Comparison of ENCODE assay signal across 33 cellular contexts in genomic region chr10:37872955-37873354, GRCh38.
"Had no signal": no experiment of that assay in that cellular context is flagged by ENCODE, and none has a peak within 500 bp of the region (broad histone marks: within the 10 kb centered on the region; RNA-seq: fewer than 3 reads in every experiment).

No MANE protein-coding gene starts in this region.

- H3K27me3 ChIP-seq: adrenal gland, ascending aorta, body of pancreas, brain microvascular endothelial cell, breast epithelium, cardiac muscle cell had no signal

- H3K27ac ChIP-seq: adrenal gland, ascending aorta, body of pancreas, brain microvascular endothelial cell, breast epithelium, cardiac muscle cell had no signal

- H3K4me1 ChIP-seq: adrenal gland, ascending aorta, body of pancreas, breast epithelium had no signal

- FAIRE-seq: astrocyte, bronchial epithelial cell had no signal

- H3K36me3 ChIP-seq: adrenal gland, ascending aorta, brain microvascular endothelial cell, breast epithelium, cardiac muscle cell had no signal

- H3K9me3 ChIP-seq: adrenal gland, ascending aorta, body of pancreas, breast epithelium had no signal

- H3K4me3 ChIP-seq: adrenal gland, ascending aorta, body of pancreas, breast epithelium, cardiac muscle cell had no signal

- DNase-seq: activated effector memory CD4-positive, alpha-beta T cell treated with anti-CD3 and anti-CD28 coated beads, Interleukin-2, amount 50 U/mL, for 16 hours; activated effector memory CD4-positive, alpha-beta T cell treated with Interleukin-2 at 50 U/mL for 16 hours; activated gamma-delta T cell; activated gamma-delta T cell treated with Interleukin-2 at 50 U/mL for 16 hours; activated naive CD4-positive, alpha-beta T cell; activated naive CD4-positive, alpha-beta T cell treated with anti-CD3 and anti-CD28 coated beads for 36 hours; activated naive CD4-positive, alpha-beta T cell treated with anti-CD3 and anti-CD28 coated beads, Interleukin-2, amount 10 ng/mL, durations not matched to agents 7 days and 5 days; activated naive CD4-positive, alpha-beta T cell treated with anti-CD3 and anti-CD28 coated beads, Interleukin-2, amount 50 U/mL, for 16 hours; activated naive CD4-positive, alpha-beta T cell treated with Interleukin-2 at 50 U/mL for 16 hours; activated naive CD8-positive, alpha-beta T cell treated with anti-CD3 and anti-CD28 coated beads for 36 hours; activated naive CD8-positive, alpha-beta T cell treated with anti-CD3 and anti-CD28 coated beads, Interleukin-2, amount 10 ng/mL, durations not matched to agents 7 days and 5 days; activated naive CD8-positive, alpha-beta T cell treated with anti-CD3 and anti-CD28 coated beads, Interleukin-2, amount 50 U/mL, for 24 hours; activated T-cell treated with anti-CD3 and anti-CD28 coated beads, Interleukin-2, amount 50 U/mL, for 24 hours; activated T-cell treated with anti-CD3 and anti-CD28 coated beads, Interleukin-2, amount 50 U/mL, for 4 hours; activated T-cell treated with anti-CD3 and anti-CD28 coated beads, Interleukin-2, amount 50 U/mL, for 48 hours; activated T-cell treated with anti-CD3 and anti-CD28 coated beads, Interleukin-2, amount 50 U/mL, for 72 hours; adrenal gland; amniotic stem cell; amygdala; anterior cingulate cortex; aorta; body of pancreas; brain microvascular endothelial cell; caudate nucleus; central memory CD4-positive, alpha-beta T cell; cerebellar nuclear complex had no signal

- ATAC-seq: activated naive CD4-positive, alpha-beta T cell treated with anti-CD3 and anti-CD28 coated beads, Interleukin-2, amount 50 U/mL, for 72 hours; activated naive CD8-positive, alpha-beta T cell treated with anti-CD3 and anti-CD28 coated beads, Interleukin-2, amount 50 U/mL, for 24 hours; activated T-cell treated with anti-CD3 and anti-CD28 coated beads, Interleukin-2, amount 50 U/mL, for 4 hours; activated T-cell treated with anti-CD3 and anti-CD28 coated beads, Interleukin-2, amount 50 U/mL, for 72 hours; activated T-helper 17 cell treated with anti-CD3 and anti-CD28 coated beads, Interleukin-2, amount 50 U/mL, for 72 hours; body of pancreas had no signal
